In genomic region chr17:76921340-76922036, GRCh38 we compare ENCODE assay signal across 28 cellular contexts. TPM values are rescaled to one million over a fixed set of nuclear protein-coding genes. Genes with fewer than 3 reads are reported as not detected.
"Had no signal": no experiment of that assay in that cellular context is flagged by ENCODE, and none has a peak within 500 bp of the region (broad histone marks: within the 10 kb centered on the region; RNA-seq: fewer than 3 reads in every experiment).

No MANE protein-coding gene starts in this region.

- H2AFZ ChIP-seq: hepatocyte had no signal

- H3K4me3 Mint-ChIP-seq: dendritic cell treated with granulocyte-macrophage colony-stimulating factor and Interleukin-4, amounts not matched to agents 40 ng/mL and 50 ng/mL, for 4 days; naive thymus-derived CD8-positive, alpha-beta T cell; stimulated activated memory B cell treated with anti-CD40 and anti-IgM and Interleukin-4, amounts not matched to agents 10 μg/mL and 1 μg/mL and 100 μg/mL, for 72 hours had no signal

- H3K9me3 Mint-ChIP-seq: dendritic cell treated with granulocyte-macrophage colony-stimulating factor and Interleukin-4, amounts not matched to agents 40 ng/mL and 50 ng/mL, for 4 days; naive thymus-derived CD8-positive, alpha-beta T cell; neural crest cell; stimulated activated memory B cell treated with anti-CD40 and anti-IgM and Interleukin-4, amounts not matched to agents 10 μg/mL and 1 μg/mL and 100 μg/mL, for 72 hours had no signal

- DNase-seq: colonic mucosa; effector memory CD4-positive, alpha-beta T cell; foreskin keratinocyte; kidney; mammary epithelial cell; naive thymus-derived CD8-positive, alpha-beta T cell; ovary; posterior cingulate gyrus; psoas muscle; spleen; stimulated activated CD4-positive, alpha-beta T cell treated with anti-CD3 and anti-CD28 coated beads, Interleukin-4, amount 100 ng/mL, for 4 hours; stimulated activated naive CD8-positive, alpha-beta T cell treated with anti-CD3 and anti-CD28 coated beads, Interleukin-15, Interleukin-2, amounts not matched to agents 100 U/mL and 50 U/mL, for 24 hours; substantia nigra had no signal

- H3K27ac ChIP-seq: colonic mucosa, esophagus muscularis mucosa, foreskin keratinocyte, gastroesophageal sphincter, heart left ventricle, hepatocyte, left lung, ovary, psoas muscle, skin epidermis, spleen, thoracic aorta, tibial nerve, upper lobe of left lung had no signal

- H3K4me1 Mint-ChIP-seq: naive thymus-derived CD8-positive, alpha-beta T cell; stimulated activated memory B cell treated with anti-CD40 and anti-IgM and Interleukin-4, amounts not matched to agents 10 μg/mL and 1 μg/mL and 100 μg/mL, for 72 hours had no signal

- H3K36me3 Mint-ChIP-seq: naive thymus-derived CD8-positive, alpha-beta T cell; stimulated activated memory B cell treated with anti-CD40 and anti-IgM and Interleukin-4, amounts not matched to agents 10 μg/mL and 1 μg/mL and 100 μg/mL, for 72 hours had no signal

- H3K27ac Mint-ChIP-seq: dendritic cell treated with granulocyte-macrophage colony-stimulating factor and Interleukin-4, amounts not matched to agents 40 ng/mL and 50 ng/mL, for 4 days; stimulated activated memory B cell treated with anti-CD40 and anti-IgM and Interleukin-4, amounts not matched to agents 10 μg/mL and 1 μg/mL and 100 μg/mL, for 72 hours had no signal

- H3K27me3 ChIP-seq: colonic mucosa, ovary, upper lobe of left lung had no signal

- FAIRE-seq: endothelial cell of umbilical vein, kidney, urothelium cell line had no signal

- H3K79me2 ChIP-seq: hepatocyte had no signal

- H3K4me3 ChIP-seq: colonic mucosa, esophagus muscularis mucosa, gastroesophageal sphincter, heart left ventricle, hepatocyte, left lung, ovary, psoas muscle, skin epidermis, spleen, thoracic aorta, tibial nerve, upper lobe of left lung had no signal

- H3K4me1 ChIP-seq: colonic mucosa, foreskin keratinocyte, left lung, psoas muscle, tibial nerve, upper lobe of left lung had no signal

- H3K9me3 ChIP-seq: colonic mucosa, esophagus muscularis mucosa, gastroesophageal sphincter, heart left ventricle, left lung, ovary, psoas muscle, spleen, thoracic aorta, tibial nerve, upper lobe of left lung had no signal

- H3K36me3 ChIP-seq: colonic mucosa, esophagus muscularis mucosa, gastroesophageal sphincter, heart left ventricle, left lung, ovary, spleen, thoracic aorta, tibial nerve, upper lobe of left lung had no signal

- H3K4me2 ChIP-seq: hepatocyte had no signal

- ATAC-seq: foreskin keratinocyte; gastroesophageal sphincter; heart left ventricle; left lung; naive thymus-derived CD8-positive, alpha-beta T cell; psoas muscle; right cardiac atrium; stimulated activated memory B cell treated with anti-CD40 and anti-IgM and Interleukin-4, amounts not matched to agents 10 μg/mL and 1 μg/mL and 100 μg/mL, for 72 hours; stimulated activated naive CD8-positive, alpha-beta T cell treated with anti-CD3 and anti-CD28 coated beads, Interleukin-15, Interleukin-2, amounts not matched to agents 100 U/mL and 50 U/mL, for 24 hours had no signal

RNA-seq across cellular contexts. Expression of gene MGAT5B, which starts 53.3 kb away (rescaled TPM):
- polyA plus RNA-seq: naive thymus-derived CD8-positive, alpha-beta T cell had no signal
